Comparison of ENCODE assay signal across 13 cellular contexts in genomic region chr2:233355916-233356315, GRCh38. TPM values are rescaled to one million over a fixed set of nuclear protein-coding genes. Genes with fewer than 3 reads are reported as not detected.
DNase-seq lines count a peak whose midpoint lies in the region; ATAC-seq and FAIRE-seq lines count a peak whose summit lies in the region.
"Had no signal": no experiment of that assay in that cellular context is flagged by ENCODE, and none has a peak within 500 bp of the region (broad histone marks: within the 10 kb centered on the region; RNA-seq: fewer than 3 reads in every experiment).

No MANE protein-coding gene starts in this region.

- peak overlapping the region; percentile 2 for H3K27ac Mint-ChIP-seq in activated T-cell treated with anti-CD3 and anti-CD28 coated beads, Interleukin-2, amount 50 U/mL, for 24 hours
- H3K27ac Mint-ChIP-seq in T-cell = peak overlapping the region; percentile 40 to 76
- H3K27ac Mint-ChIP-seq in stimulated activated memory B cell treated with anti-CD40 and anti-IgM and Interleukin-4, amounts not matched to agents 10 μg/mL and 1 μg/mL and 100 μg/mL, for 72 hours = peak overlapping the region; percentile 60

- H3K4me1 Mint-ChIP-seq in activated T-cell treated with anti-CD3 and anti-CD28 coated beads, Interleukin-2, amount 50 U/mL, for 24 hours (ENCODE audit: low read depth) = peaks cover 75% of the 10 kb centered on the region
- H3K4me1 Mint-ChIP-seq in T-cell = peaks cover 70 to 79% (median 78%) of the 10 kb centered on the region in 3 donors
- peaks cover 89% of the 10 kb centered on the region for H3K4me1 Mint-ChIP-seq in stimulated activated memory B cell treated with anti-CD40 and anti-IgM and Interleukin-4, amounts not matched to agents 10 μg/mL and 1 μg/mL and 100 μg/mL, for 72 hours

- DNase-seq in activated T-cell treated with anti-CD3 and anti-CD28 coated beads, Interleukin-2, amount 50 U/mL, for 24 hours = no peak
- no peak for DNase-seq in activated T-cell treated with anti-CD3 and anti-CD28 coated beads, Interleukin-2, amount 50 U/mL, for 1 hour
- DNase-seq in T-cell (no peak), left lobe of liver (ENCODE audit: low spot score) (peak; percentile 39), OCI-M2 (lab: John Stamatoyannopoulos, UW; ENCODE audit: unreplicated experiment) (no peak), urothelium cell line (ENCODE audit: low spot score) (no peak), NCI-H187 treated with DMSO at 0.1 percent for 48 hours (lab: John Stamatoyannopoulos, UW) (no peak)
- DNase-seq: HCEC 1CT, NCI-H446 treated with DMSO at 0.1 percent for 48 hours had no signal

- no peak for FAIRE-seq in urothelium cell line (lab: Jason Lieb, UNC)
- FAIRE-seq: TTC549 had no signal

- POLR2A ChIA-PET in T-cell (lab: Charles Lee) = interaction anchor here in 1 of 2 donors (1.0 kb wide), 2 partner anchors 23 to 88 kb away, joined by 3 to 4 read pairs; no protein-coding TSS in a partner anchor

- H3K27me3 Mint-ChIP-seq in activated T-cell treated with anti-CD3 and anti-CD28 coated beads, Interleukin-2, amount 50 U/mL, for 24 hours = no peaks in the 10 kb centered on the region
- no peaks in the 10 kb centered on the region for H3K27me3 Mint-ChIP-seq in T-cell
- H3K27me3 Mint-ChIP-seq in stimulated activated memory B cell treated with anti-CD40 and anti-IgM and Interleukin-4, amounts not matched to agents 10 μg/mL and 1 μg/mL and 100 μg/mL, for 72 hours = no peaks in the 10 kb centered on the region

- peak overlapping the region; percentile 87 for H3K4me3 Mint-ChIP-seq in activated T-cell treated with anti-CD3 and anti-CD28 coated beads, Interleukin-2, amount 50 U/mL, for 24 hours
- peak overlapping the region; percentile 87 to 92 (median 88) for H3K4me3 Mint-ChIP-seq in T-cell
- H3K4me3 Mint-ChIP-seq in stimulated activated memory B cell treated with anti-CD40 and anti-IgM and Interleukin-4, amounts not matched to agents 10 μg/mL and 1 μg/mL and 100 μg/mL, for 72 hours = peak overlapping the region; percentile 88

- ATAC-seq in T-cell (replicated peaks in 1 of 4) (no peak), left lobe of liver (no peak)
- ATAC-seq in stimulated activated memory B cell treated with anti-CD40 and anti-IgM and Interleukin-4, amounts not matched to agents 10 μg/mL and 1 μg/mL and 100 μg/mL, for 72 hours = no peak

- H3K36me3 Mint-ChIP-seq in activated T-cell treated with anti-CD3 and anti-CD28 coated beads, Interleukin-2, amount 50 U/mL, for 24 hours (ENCODE audit: low read depth) = peaks cover 56% of the 10 kb centered on the region
- H3K36me3 Mint-ChIP-seq in T-cell = peaks cover 21% of the 10 kb centered on the region
- H3K36me3 Mint-ChIP-seq in stimulated activated memory B cell treated with anti-CD40 and anti-IgM and Interleukin-4, amounts not matched to agents 10 μg/mL and 1 μg/mL and 100 μg/mL, for 72 hours = peaks cover 20% of the 10 kb centered on the region

- CTCF ChIA-PET in T-cell (lab: Charles Lee) = interaction anchor here in 1 of 2 donors (0.6 kb wide), 1 partner anchor 71 kb away, joined by 3 read pairs; no protein-coding TSS in a partner anchor

- H3K9me3 Mint-ChIP-seq in activated T-cell treated with anti-CD3 and anti-CD28 coated beads, Interleukin-2, amount 50 U/mL, for 24 hours = no peaks in the 10 kb centered on the region
- no peaks in the 10 kb centered on the region for H3K9me3 Mint-ChIP-seq in T-cell
- no peaks in the 10 kb centered on the region for H3K9me3 Mint-ChIP-seq in stimulated activated memory B cell treated with anti-CD40 and anti-IgM and Interleukin-4, amounts not matched to agents 10 μg/mL and 1 μg/mL and 100 μg/mL, for 72 hours

RNA-seq across cellular contexts. Expression of gene DGKD, which starts 1.6 kb away (rescaled TPM):
- 100 to 1,000 TPM; 143 to 254 (median 163) TPM for total RNA-seq in T-cell
- 17.9 TPM for total RNA-seq in left lobe of liver

RNA-seq across cellular contexts. Expression of gene SAG, which starts 48.3 kb away (rescaled TPM):
- under 1 TPM in 2 of 5 donors, not detected in 3; 0.03 to 0.37 TPM for total RNA-seq in T-cell
- not detected for total RNA-seq in left lobe of liver
- total RNA-seq: glomerular endothelial cell, HT1080 had no signal

Comparison
In these comparisons a context has a peak if more than half of its experiments do, and no peak if none do; other contexts are left out.
1. H3K27ac Mint-ChIP-seq: peak in every context shown above with its lines; median percentile 60 in stimulated activated memory B cell treated with anti-CD40 and anti-IgM and Interleukin-4, amounts not matched to agents 10 μg/mL and 1 μg/mL and 100 μg/mL, for 72 hours; 58 in T-cell; 2 in activated T-cell treated with anti-CD3 and anti-CD28 coated beads, Interleukin-2, amount 50 U/mL, for 24 hours.